20 cellular contexts compared by ENCODE assay signal in genomic region chr11:69615545-69616278, GRCh38. TPM values are rescaled to one million over a fixed set of nuclear protein-coding genes. Genes with fewer than 3 reads are reported as not detected.
DNase-seq lines count a peak whose midpoint lies in the region; TF ChIP-seq lines count a peak whose summit lies in the region.
"Had no signal": no experiment of that assay in that cellular context is flagged by ENCODE, and none has a peak within 500 bp of the region (broad histone marks: within the 10 kb centered on the region; RNA-seq: fewer than 3 reads in every experiment).

No MANE protein-coding gene starts in this region.

- no peak for TF ChIP-seq POLR2A in ovary (IDR thresholded peaks at IDR 0.05)

- CTCF ChIA-PET in A673 (lab: Charles Lee) = no interaction called here
- CTCF ChIA-PET in CD4-positive, alpha-beta memory T cell (lab: Charles Lee; ENCODE audit: partially characterized antibody) = no interaction called here

- intact Hi-C loops in A673 (cut with micrococcal nuclease; ENCODE audit: unreplicated experiment) = no loop called here
- intact Hi-C loops in CD4-positive, alpha-beta memory T cell (cut with micrococcal nuclease) = no loop called here
- intact Hi-C loops in ovary (cut with DNase I) = no loop called here

- POLR2A ChIA-PET in A673 (lab: Charles Lee; ENCODE audit: low non-redundant PET) = no interaction called here
- POLR2A ChIA-PET in CD4-positive, alpha-beta memory T cell (lab: Charles Lee; ENCODE audit: partially characterized antibody) = no interaction called here

- H3K9me2 ChIP-seq in hepatocyte (replicated peaks; ENCODE audit: insufficient read depth) = no peaks in the 10 kb centered on the region

- H3K36me3 ChIP-seq in A673 (ENCODE audit: insufficient read depth, low read length, poor library complexity, severe bottlenecking) = no peaks in the 10 kb centered on the region
- no peaks in the 10 kb centered on the region for H3K36me3 ChIP-seq in hepatocyte (replicated peaks; ENCODE audit: insufficient read depth, low read depth)
- H3K36me3 ChIP-seq in CD4-positive, alpha-beta memory T cell (ENCODE audit: insufficient read depth, low read length) = no peaks in the 10 kb centered on the region
- H3K36me3 ChIP-seq in ovary = no peaks in the 10 kb centered on the region
- H3K36me3 ChIP-seq: Peyer's patch had no signal

- no peaks in the 10 kb centered on the region for H3K9me3 ChIP-seq in A673 (ENCODE audit: low read depth, low read length, poor library complexity, severe bottlenecking)
- H3K9me3 ChIP-seq in hepatocyte (ENCODE audit: low read depth) = no peaks in the 10 kb centered on the region
- no peaks in the 10 kb centered on the region for H3K9me3 ChIP-seq in CD4-positive, alpha-beta memory T cell (ENCODE audit: control insufficient read depth in 1 of 2, low read length in 2 of 2)
- H3K9me3 ChIP-seq in ovary = no peaks in the 10 kb centered on the region
- H3K9me3 ChIP-seq: Peyer's patch had no signal

- no peak overlapping the region for H2AFZ ChIP-seq in hepatocyte
- H2AFZ ChIP-seq: GM23248 had no signal

- H3K4me3 Mint-ChIP-seq in CD4-positive, alpha-beta memory T cell = no peak overlapping the region

- no peak for DNase-seq in A673 (ENCODE audit: low spot score)
- peak; percentile 75 for DNase-seq in HuH-7.5 (ENCODE audit: low spot score)
- peak; percentile 34 for DNase-seq in hepatocyte (ENCODE audit: low spot score)
- peak; percentile 78 for DNase-seq in mesenteric fat pad (ENCODE audit: low spot score)
- DNase-seq in NCI-H2081 treated with DMSO at 0.1 percent for 48 hours (lab: John Stamatoyannopoulos, UW) = no peak
- no peak for DNase-seq in NCI-H2227 (lab: John Stamatoyannopoulos, UW; ENCODE audit: unreplicated experiment)
- DNase-seq in CD4-positive, alpha-beta memory T cell = no peak
- DNase-seq in ovary = no peak
- DNase-seq: GM23248, KBM-7, MV-4-11, NCI-H1105, NCI-H1436 treated with DMSO at 0.1 percent for 48 hours, NCI-H187 treated with DMSO at 0.1 percent for 48 hours, NCI-H2107, NCI-H446 treated with DMSO at 0.1 percent for 48 hours, NCI-H526 treated with DMSO at 0.1 percent for 48 hours, SHP77 treated with DMSO at 0.1 percent for 48 hours had no signal

- no peak overlapping the region for H3K27ac Mint-ChIP-seq in CD4-positive, alpha-beta memory T cell

- peaks cover 0 to 2% (median 0%) of the 10 kb centered on the region in 8 donors for H3K9me3 Mint-ChIP-seq in CD4-positive, alpha-beta memory T cell

- BruUV-seq in A673 (replicated peaks; lab: Mats Ljungman, UMichigan) = no TSS peak

- peak overlapping the region; percentile 46 for H3K27ac ChIP-seq in A673 (ENCODE audit: low read depth, low read length, poor library complexity, severe bottlenecking)
- no peak overlapping the region for H3K27ac ChIP-seq in hepatocyte
- no peak overlapping the region for H3K27ac ChIP-seq in CD4-positive, alpha-beta memory T cell (ENCODE audit: low read depth, low read length)
- no peak overlapping the region for H3K27ac ChIP-seq in ovary
- H3K27ac ChIP-seq: 22Rv1, GM23248, Peyer's patch had no signal

- no peaks in the 10 kb centered on the region for H4K20me1 ChIP-seq in hepatocyte (ENCODE audit: insufficient read depth, poor library complexity, severe bottlenecking)

- no peak for TF ChIP-seq EP300 in ovary (IDR thresholded peaks at IDR 0.05)

- H3K4me1 ChIP-seq in A673 (ENCODE audit: insufficient read depth, low read length, poor library complexity, severe bottlenecking) = peaks cover 41% of the 10 kb centered on the region
- H3K4me1 ChIP-seq in hepatocyte (ENCODE audit: insufficient read depth) = no peaks in the 10 kb centered on the region
- no peaks in the 10 kb centered on the region for H3K4me1 ChIP-seq in CD4-positive, alpha-beta memory T cell (ENCODE audit: insufficient read depth, low read length)
- no peaks in the 10 kb centered on the region for H3K4me1 ChIP-seq in ovary (ENCODE audit: insufficient read depth)
- H3K4me1 ChIP-seq: Peyer's patch had no signal

- H3K36me3 Mint-ChIP-seq in CD4-positive, alpha-beta memory T cell = no peaks in the 10 kb centered on the region

- H3K27me3 Mint-ChIP-seq in CD4-positive, alpha-beta memory T cell = peaks cover 5 to 23% of the 10 kb centered on the region in 2 donors

- no peak overlapping the region for H3K4me2 ChIP-seq in hepatocyte

- TF ChIP-seq CTCF in A673 (conservative IDR thresholded peaks at IDR 0.05; ENCODE audit: low read depth, low read length) (no peak), hepatocyte (IDR thresholded peaks at IDR 0.05; ENCODE audit: poor library complexity) (no peak), ovary (IDR thresholded peaks at IDR 0.05) (no peak)

- H3K27me3 ChIP-seq in A673 (replicated peaks; ENCODE audit: insufficient read depth, low read depth, low read length, poor library complexity) (no peaks in the 10 kb centered on the region), hepatocyte (no peaks in the 10 kb centered on the region), ovary (no peaks in the 10 kb centered on the region)
- no peaks in the 10 kb centered on the region for H3K27me3 ChIP-seq in CD4-positive, alpha-beta memory T cell (ENCODE audit: insufficient read depth, low read length)
- H3K27me3 ChIP-seq: Peyer's patch had no signal

- H3K4me3 ChIP-seq in A673 (ENCODE audit: low read depth, low read length, poor library complexity, severe bottlenecking) = no peak overlapping the region
- no peak overlapping the region for H3K4me3 ChIP-seq in hepatocyte
- H3K4me3 ChIP-seq in CD4-positive, alpha-beta memory T cell (ENCODE audit: low read length in 2 of 2) = no peak overlapping the region
- no peak overlapping the region for H3K4me3 ChIP-seq in ovary
- H3K4me3 ChIP-seq: GM23248, Peyer's patch had no signal

- WGBS in hepatocyte (ENCODE audit: low lambda C conversion rate, missing lambda C conversion rate) = 87% methylated on average over 16 of the region's 16 CpGs
- WGBS in ovary, 3 donors = 77 to 85% (median 81%) methylated on average over 16 of the region's 16 CpGs

- no peaks in the 10 kb centered on the region for H3K79me2 ChIP-seq in hepatocyte

- no peaks in the 10 kb centered on the region for H3K4me1 Mint-ChIP-seq in CD4-positive, alpha-beta memory T cell

RNA-seq across cellular contexts. Expression of gene CCND1, which starts 25.2 kb away (rescaled TPM):
- total RNA-seq in A673 (2021) (2,517 and 2,519 TPM in 2 replicates), hepatocyte (69.6 and 80.2 TPM in 2 replicates), mesenteric fat pad (788 TPM), ovary (10 to 100 TPM in 5 of 7 donors, 1 to 10 TPM in 2; 6.0 to 58.9 (median 19.2) TPM)
- polyA plus RNA-seq in hepatocyte (81.9 and 82.9 TPM in 2 replicates), ovary (10 to 100 TPM in 1 of 2 donors, 1 to 10 TPM in 1; 3.4 to 19.3 TPM)
- 1 to 10 TPM; 1.6 to 1.7 TPM for total RNA-seq in CD4-positive, alpha-beta memory T cell
- 1 to 10 TPM in 1 of 2 donors, under 1 TPM in 1; 1.00 to 1.8 TPM for polyA plus RNA-seq in CD4-positive, alpha-beta memory T cell

RNA-seq across cellular contexts. Expression of gene LTO1, which starts 59.4 kb away (rescaled TPM):
- 52.8 and 56.0 TPM in 2 replicates for total RNA-seq in A673 (2021)
- total RNA-seq in hepatocyte = 13.4 and 32.9 TPM in 2 replicates
- 12.6 and 19.6 TPM in 2 replicates for polyA plus RNA-seq in hepatocyte
- total RNA-seq in mesenteric fat pad = 19.2 TPM
- 10 to 100 TPM; 60.2 to 63.0 TPM for total RNA-seq in CD4-positive, alpha-beta memory T cell
- 10 to 100 TPM; 13.3 to 18.7 TPM for polyA plus RNA-seq in CD4-positive, alpha-beta memory T cell
- 10 to 100 TPM; 13.4 to 29.9 (median 22.7) TPM for total RNA-seq in ovary
- polyA plus RNA-seq in ovary = 10 to 100 TPM; 15.5 to 15.9 TPM

Comparison
In these comparisons a context has a peak if more than half of its experiments do, and no peak if none do; other contexts are left out.
1. DNase-seq: peak in HuH-7.5 (single experiment), hepatocyte (single experiment) and mesenteric fat pad (single experiment); none in A673 (single experiment), NCI-H2081 treated with DMSO at 0.1 percent for 48 hours (single experiment), NCI-H2227 (single experiment), CD4-positive, alpha-beta memory T cell (0 of 5) and ovary (0 of 5).